8 cellular contexts compared by ENCODE assay signal in genomic region chrX:11757729-11758399, GRCh38. TPM values are rescaled to one million over a fixed set of nuclear protein-coding genes. Genes with fewer than 3 reads are reported as not detected.
A peak's percentile ranks its signal among the peaks of the same experiment; 100 is the strongest.
DNase-seq lines count a peak whose midpoint lies in the region; ATAC-seq, FAIRE-seq and TF ChIP-seq lines count a peak whose summit lies in the region.

MSL3 (plus strand) TSS chrX:11758237; CDS start chrX:11758264, 27 bp downstream.

- peak; percentile 72 for DNase-seq in DMS53 (lab: John Stamatoyannopoulos, UW)
- no peak for DNase-seq in HL-60 (ENCODE audit: low read depth in 1 of 2, low spot score in 1 of 2)
- DNase-seq in T-helper 1 cell, result peak in 3 of 5 donors; percentile 36 to 71 (median 45)
- no peak for DNase-seq in GM12878 (ENCODE audit: low read depth, low spot score)
- DNase-seq in hippocampal formation (lab: John Stamatoyannopoulos, UW), result peak; percentile 36 to 74
- DNase-seq in cortex of kidney (lab: John Stamatoyannopoulos, UW), result no peak

- no TSS peak for BruUV-seq in GM12878 (replicated peaks; lab: Mats Ljungman, UMichigan)

- no peaks in the 10 kb centered on the region; the same call in 2 of the 3 replicates for H3K9me3 ChIP-seq in GM12878 (replicated peaks; ENCODE audit: control insufficient read depth, insufficient read depth, low read length)

- intact Hi-C loops in GM12878 (cut with micrococcal nuclease; ENCODE audit: unreplicated experiment), result no loop called here

- H3K27ac ChIP-seq in HL-60 (replicated peaks) (peak within 1 kb of the TSS; percentile 88), GM12878 (ENCODE audit: control insufficient read depth, insufficient read depth) (peak within 1 kb of the TSS; percentile 90), rectal smooth muscle tissue (ENCODE audit: low read depth, low read length) (peak within 1 kb of the TSS; percentile 83)

- H3K27me3 ChIP-seq in HL-60 (ENCODE audit: insufficient read depth, poor library complexity, severe bottlenecking) (no peaks in the 10 kb centered on the region), GM12878 (replicated peaks in 1 of 2; ENCODE audit: control insufficient read depth in 2 of 2, insufficient read depth in 2 of 2, low read length in 1 of 2) (no peaks in the 10 kb centered on the region), rectal smooth muscle tissue (ENCODE audit: control insufficient read depth, insufficient read depth, low read length) (no peaks in the 10 kb centered on the region)

- in situ Hi-C loops in GM12878 (cut with MboI), result no loop called here

- no peaks in the 10 kb centered on the region for H4K20me1 ChIP-seq in GM12878 (ENCODE audit: control insufficient read depth, insufficient read depth)

- RAD21 ChIA-PET in GM12878 (lab: Charles Lee; ENCODE audit: unreplicated experiment), result interaction anchor here (1.3 to 6.3 kb wide), 10 partner anchors 11 to 227 kb away, joined by 4 to 89 read pairs (median 7); no protein-coding TSS in a partner anchor

- H3K4me3 ChIP-seq in HL-60 (replicated peaks; ENCODE audit: insufficient read depth, low read length) (peak within 1 kb of the TSS; percentile 75), GM12878 (peak within 1 kb of the TSS; percentile 60), rectal smooth muscle tissue (ENCODE audit: low read length) (peak within 1 kb of the TSS; percentile 90)

- H3K9ac ChIP-seq in GM12878 (ENCODE audit: control insufficient read depth, insufficient read depth, low read length), result peak within 1 kb of the TSS; percentile 68
- peak within 1 kb of the TSS; percentile 78 for H3K9ac ChIP-seq in rectal smooth muscle tissue (ENCODE audit: low read length)

- peak within 1 kb of the TSS; percentile 52 for H2AFZ ChIP-seq in GM12878 (ENCODE audit: control insufficient read depth, low read depth, low read length)

- peak within 1 kb of the TSS; percentile 72 for H3K4me2 ChIP-seq in GM12878 (ENCODE audit: control insufficient read depth, insufficient read depth)

- WGBS in GM12878 (ENCODE audit: insufficient coverage, insufficient replicate concordance, low lambda C conversion rate, missing lambda C conversion rate), result 36% methylated on average over 61 of the region's 93 CpGs

- CTCF ChIA-PET in GM12878 (lab: Yijun Ruan, JAX), result interaction anchor here (1.0 to 4.7 kb wide), 8 partner anchors 13 to 226 kb away, joined by 3 to 40 read pairs (median 4); no protein-coding TSS in a partner anchor

- peaks cover 18% of the 10 kb centered on the region for H3K79me2 ChIP-seq in GM12878 (ENCODE audit: control insufficient read depth, insufficient read depth, low read length)

- H3K36me3 ChIP-seq in GM12878 (ENCODE audit: control insufficient read depth in 2 of 2, insufficient read depth in 2 of 2, low read length in 1 of 2), result 0 out of 4 replicates have a peak, but pooled peaks cover 0 to 4% of the 10 kb centered on the region in 2 experiments
- no peaks in the 10 kb centered on the region for H3K36me3 ChIP-seq in rectal smooth muscle tissue (ENCODE audit: control insufficient read depth, insufficient read depth, low read length)

- ATAC-seq in GM19455 (IDR thresholded peaks at IDR 0.05; ENCODE audit: unreplicated experiment), result peak; percentile 49
- peak; percentile 13 for ATAC-seq in GM12878

- H3K4me1 ChIP-seq in GM12878 (ENCODE audit: control insufficient read depth, insufficient read depth, low read length) (peaks cover 7% of the 10 kb centered on the region; the same call in 1 of the 2 replicates), rectal smooth muscle tissue (ENCODE audit: control insufficient read depth, insufficient read depth, low read length) (no peaks in the 10 kb centered on the region)

- TF ChIP-seq RAD21 in GM12878 (IDR thresholded peaks at IDR 0.05; ENCODE audit: insufficient read depth, low read depth, low read length), result no peak

- peak; percentile 68; the same call in 1 of the 2 replicates for TF ChIP-seq POLR2A in GM12878 (IDR thresholded peaks at IDR 0.05; ENCODE audit: low read depth, low read length)

- no peak for TF ChIP-seq CTCF in HL-60 (IDR thresholded peaks at IDR 0.05; ENCODE audit: insufficient read depth, low read length)
- no peak for TF ChIP-seq CTCF in GM12878 (IDR thresholded peaks at IDR 0.05 in 2 of 3, conservative IDR thresholded peaks at IDR 0.05 in 1 of 3; ENCODE audit: control insufficient read depth in 2 of 3, extremely low read depth in 1 of 3, insufficient read depth in 1 of 3, low read depth in 3 of 3, low read length in 3 of 3)

- SMC1A ChIA-PET in GM12878 (lab: Charles Lee; ENCODE audit: uncharacterized antibody, unreplicated experiment), result interaction anchor here (0.6 to 4.8 kb wide), 11 partner anchors 11 to 226 kb away, joined by 3 to 57 read pairs (median 5); no protein-coding TSS in a partner anchor

- no peak for FAIRE-seq in GM12878 (lab: Jason Lieb, UNC)

- POLR2A ChIA-PET in GM12878 (lab: Charles Lee), result interaction anchor here (0.6 to 3.5 kb wide), 4 partner anchors 9 to 21 kb away, joined by 3 to 17 read pairs (median 8); no protein-coding TSS in a partner anchor

- TF ChIP-seq EP300 in GM12878 (IDR thresholded peaks at IDR 0.05; ENCODE audit: borderline replicate concordance in 1 of 2, control insufficient read depth in 1 of 2, low read depth in 2 of 2, low read length in 2 of 2), result no peak

TF ChIP-seq in GM12878, 131 proteins besides CTCF, POLR2A, EP300 and RAD21 (continues in another document):
- TF ChIP-seq SMC3 (IDR thresholded peaks at IDR 0.05; ENCODE audit: borderline replicate concordance, low read length), result no peak
- no peak for TF ChIP-seq ZNF384 (IDR thresholded peaks at IDR 0.05; ENCODE audit: borderline replicate concordance, low read depth, low read length)
- no peak for TF ChIP-seq IRF3 (IDR thresholded peaks at IDR 0.05)
- peak; percentile 51; the same call in 1 of the 2 replicates for TF ChIP-seq NKRF (conservative IDR thresholded peaks at IDR 0.05)
- peak; percentile 71 for TF ChIP-seq IKZF1 (conservative IDR thresholded peaks at IDR 0.05)
- no peak for TF ChIP-seq JUNB (IDR thresholded peaks at IDR 0.05)
- peak; percentile 76; the same call in 1 of the 2 replicates for TF ChIP-seq GATAD2B (conservative IDR thresholded peaks at IDR 0.05; ENCODE audit: low read depth)
- TF ChIP-seq NBN (IDR thresholded peaks at IDR 0.05), result 0 out of 2 replicates have a peak, but pooled peaks have one; percentile 3

RNA-seq across cellular contexts. Expression of gene MSL3, which starts in this region (rescaled TPM):
- total RNA-seq in GM12878 (2013; cell fraction: nucleolus; rRNA removed), result 187 and 197 TPM in 2 replicates
- 39.3 and 39.4 TPM in 2 replicates for total RNA-seq in GM12878 (2014; rRNA removed)
- 29.0 and 30.2 TPM in 2 replicates for total RNA-seq in GM12878 (2014; rRNA removed; fragmentation: Illumina TruSeq; extraction: Trizol)
- total RNA-seq in GM12878 (2021), result 29.0 and 34.2 TPM in 2 replicates
- polyA plus RNA-seq in GM12878 (2011; ENCODE audit: low read depth), result 22.4 TPM
- polyA plus RNA-seq in GM12878 (2011; rRNA removed), result 438 and 577 TPM in 2 replicates
- polyA plus RNA-seq in GM12878 (2011; cell fraction: cytosol; rRNA removed), result 261 and 306 TPM in 2 replicates
- polyA plus RNA-seq in GM12878 (2011; cell fraction: nucleus; rRNA removed), result 898 and 1,313 TPM in 2 replicates
- polyA plus RNA-seq in GM12878 (2012), result 32.3 and 41.3 TPM in 2 replicates
- polyA plus RNA-seq in GM12878 (2014; fragmentation: Illumina TruSeq; extraction: Trizol), result 39.1 and 44.4 TPM in 2 replicates
- 10 to 100 TPM; 28.4 to 42.0 TPM for polyA plus RNA-seq in GM12878 (2014; fragmentation: Nextera tagmentation; extraction: Ambion mirVana)
- 41.0 and 44.9 TPM in 2 replicates for polyA plus RNA-seq in GM12878 (2014; rRNA removed)
- 10 to 100 TPM; 43.8 to 45.0 TPM for polyA plus RNA-seq in GM12878 (2016; fragmentation: Nextera tagmentation; extraction: Ambion mirVana)
- polyA minus RNA-seq in GM12878 (2011; rRNA and poly(A)+ RNA removed), result 233 and 254 TPM in 2 replicates
- polyA minus RNA-seq in GM12878 (2011; cell fraction: cytosol; rRNA and poly(A)+ RNA removed), result 86.2 and 96.9 TPM in 2 replicates
- 343 and 358 TPM in 2 replicates for polyA minus RNA-seq in GM12878 (2011; cell fraction: nucleus; rRNA and poly(A)+ RNA removed)

Comparison
In these comparisons a context has a peak if more than half of its experiments do, and no peak if none do; other contexts are left out.
1. DNase-seq: peak in DMS53 (single experiment), T-helper 1 cell (3 of 5) and hippocampal formation (2 of 2); none in HL-60 (0 of 2), GM12878 (single experiment) and cortex of kidney (single experiment).
2. Peak in every context shown above with its lines, with median percentiles within 50 percentile points of each other: H3K27ac ChIP-seq and H3K4me3 ChIP-seq.